In the genomic region with DNA sequence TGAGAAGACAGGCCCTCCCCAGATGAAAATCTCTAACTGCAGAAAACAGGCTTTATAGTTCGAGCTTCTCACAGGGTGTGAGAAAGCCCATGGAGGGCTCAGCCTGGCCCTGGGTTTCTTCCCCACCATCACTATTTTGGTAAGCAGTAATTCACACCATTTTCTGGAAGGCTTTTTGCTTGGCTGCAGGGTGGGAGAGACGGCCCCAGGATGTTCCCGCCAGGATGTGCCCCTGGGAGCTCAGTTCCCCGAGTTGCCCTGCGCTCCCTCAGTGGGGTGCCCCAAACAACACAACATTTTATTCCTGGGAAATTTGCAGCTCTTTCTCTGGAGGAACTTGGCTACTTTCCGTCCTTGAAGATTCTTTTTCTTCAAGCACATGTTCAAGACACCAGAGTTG, we compare ENCODE assay signal across 20 cellular contexts.
"Had no signal": no experiment of that assay in that cellular context is flagged by ENCODE, and none has a peak within 500 bp of the region (broad histone marks: within the 10 kb centered on the region; RNA-seq: fewer than 3 reads in every experiment).

No MANE protein-coding gene starts in this region.

- ATAC-seq: effector memory CD8-positive, alpha-beta T cell; foreskin keratinocyte; left colon; natural killer cell; right lobe of liver; stimulated activated memory B cell treated with anti-CD40 and anti-IgM and Interleukin-4, amounts not matched to agents 10 μg/mL and 1 μg/mL and 100 μg/mL, for 72 hours had no signal

- H3K4me3 Mint-ChIP-seq: dendritic cell treated with granulocyte-macrophage colony-stimulating factor and Interleukin-4, amounts not matched to agents 40 ng/mL and 50 ng/mL, for 4 days; effector memory CD8-positive, alpha-beta T cell; natural killer cell; neural crest cell; stimulated activated memory B cell treated with anti-CD40 and anti-IgM and Interleukin-4, amounts not matched to agents 10 μg/mL and 1 μg/mL and 100 μg/mL, for 72 hours; stimulated activated naive CD8-positive, alpha-beta T cell treated with anti-CD3 and anti-CD28 coated beads, Interleukin-15, Interleukin-2, amounts not matched to agents 100 ng/mL and 50 ng/mL, for 24 hours had no signal

- H2AFZ ChIP-seq: hepatocyte, parathyroid adenoma had no signal

- H3K4me2 ChIP-seq: hepatocyte had no signal

- H3K27ac Mint-ChIP-seq: dendritic cell treated with granulocyte-macrophage colony-stimulating factor and Interleukin-4, amounts not matched to agents 40 ng/mL and 50 ng/mL, for 4 days; effector memory CD8-positive, alpha-beta T cell; natural killer cell; stimulated activated memory B cell treated with anti-CD40 and anti-IgM and Interleukin-4, amounts not matched to agents 10 μg/mL and 1 μg/mL and 100 μg/mL, for 72 hours; stimulated activated naive CD8-positive, alpha-beta T cell treated with anti-CD3 and anti-CD28 coated beads, Interleukin-15, Interleukin-2, amounts not matched to agents 100 ng/mL and 50 ng/mL, for 24 hours had no signal

- H3K9me3 Mint-ChIP-seq: effector memory CD8-positive, alpha-beta T cell; natural killer cell; neural crest cell; stimulated activated naive CD8-positive, alpha-beta T cell treated with anti-CD3 and anti-CD28 coated beads, Interleukin-15, Interleukin-2, amounts not matched to agents 100 ng/mL and 50 ng/mL, for 24 hours had no signal

- H3K9me3 ChIP-seq: prostate gland, right lobe of liver, tibial artery, upper lobe of left lung, uterus had no signal

- H3K27me3 ChIP-seq: hepatocyte, right lobe of liver, spleen, tibial artery, upper lobe of left lung, uterus had no signal

- DNase-seq: effector memory CD8-positive, alpha-beta T cell; erythroblast; foreskin keratinocyte; left colon; natural killer cell; right lobe of liver; spleen; stimulated activated CD4-positive, alpha-beta T cell treated with anti-CD3 and anti-CD28 coated beads, Interleukin-15, amount 100 ng/mL, for 24 hours; stimulated activated CD4-positive, alpha-beta T cell treated with anti-CD3 and anti-CD28 coated beads, Interleukin-1b, Interleukin-23, amount 100 ng/mL, for 48 hours; stimulated activated CD4-positive, alpha-beta T cell treated with anti-CD3 and anti-CD28 coated beads, Interleukin-4, amount 100 ng/mL, for 24 hours; upper lobe of left lung; uterus had no signal

- H3K4me1 Mint-ChIP-seq: stimulated activated memory B cell treated with anti-CD40 and anti-IgM and Interleukin-4, amounts not matched to agents 10 μg/mL and 1 μg/mL and 100 μg/mL, for 72 hours had no signal

- H3K9ac ChIP-seq: parathyroid adenoma had no signal

- H3K27ac ChIP-seq: foreskin keratinocyte, hepatocyte, parathyroid adenoma, prostate gland, right lobe of liver, spleen, tibial artery, upper lobe of left lung, uterus had no signal

- H3K36me3 ChIP-seq: prostate gland, right lobe of liver, spleen, tibial artery, upper lobe of left lung, uterus had no signal

- H3K4me3 ChIP-seq: hepatocyte, prostate gland, right lobe of liver, spleen, tibial artery, upper lobe of left lung, uterus had no signal

- H3K4me1 ChIP-seq: foreskin keratinocyte, parathyroid adenoma, prostate gland, right lobe of liver, spleen, tibial artery, upper lobe of left lung, uterus had no signal

- H3K36me3 Mint-ChIP-seq: natural killer cell; stimulated activated memory B cell treated with anti-CD40 and anti-IgM and Interleukin-4, amounts not matched to agents 10 μg/mL and 1 μg/mL and 100 μg/mL, for 72 hours had no signal
